Comparison of ENCODE assay signal across 23 cellular contexts in the genomic region with DNA sequence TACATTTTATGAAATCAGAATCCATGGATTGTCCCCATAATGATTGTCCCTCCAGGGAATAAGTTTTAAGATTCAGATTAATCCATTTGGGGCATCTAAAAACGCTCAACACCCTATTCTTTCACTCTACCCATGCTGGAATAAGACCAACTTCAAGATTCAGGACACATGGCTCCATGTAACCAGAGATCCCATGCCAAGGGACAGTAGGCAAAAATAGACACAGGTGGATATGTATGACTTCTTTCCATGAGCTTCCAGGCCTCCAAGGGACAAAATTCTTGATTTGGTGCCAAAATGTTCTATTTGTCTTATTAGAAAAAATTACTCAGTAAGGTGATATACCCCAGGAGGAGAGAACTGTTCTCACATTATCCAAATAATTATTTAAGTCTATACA.
"Had no signal": no experiment of that assay in that cellular context is flagged by ENCODE, and none has a peak within 500 bp of the region (broad histone marks: within the 10 kb centered on the region; RNA-seq: fewer than 3 reads in every experiment).

No MANE protein-coding gene starts in this region.

- H3K4me1 ChIP-seq: esophagus squamous epithelium, left lung, lower lobe of right lung had no signal

- H3K27me3 ChIP-seq: dorsolateral prefrontal cortex, esophagus squamous epithelium, gastrocnemius medialis, heart right ventricle, left lung had no signal

- H3K9me3 ChIP-seq: esophagus squamous epithelium, gastrocnemius medialis, heart right ventricle, left lung, lower lobe of right lung, mucosa of descending colon had no signal

- DNase-seq: dermis blood vessel endothelial cell; dorsolateral prefrontal cortex; effector CD8-positive, alpha-beta T cell; effector memory CD8-positive, alpha-beta T cell; endodermal cell; erythroblast; esophagus squamous epithelium; foreskin fibroblast; foreskin melanocyte; gastrocnemius medialis; glutamatergic neuron; head of caudate nucleus; heart right ventricle; hippocampal formation; left cardiac atrium; left lung; left ventricle myocardium superior; lower lobe of right lung; mesenchymal stem cell; mucosa of descending colon; naive thymus-derived CD4-positive, alpha-beta T cell had no signal

- H3K36me3 ChIP-seq: esophagus squamous epithelium, gastrocnemius medialis, heart right ventricle, left lung, lower lobe of right lung had no signal

- H3K4me3 ChIP-seq: coronary artery, dorsolateral prefrontal cortex, esophagus squamous epithelium, gastrocnemius medialis, heart right ventricle, left lung, lower lobe of right lung, mucosa of descending colon had no signal

- H3K27ac ChIP-seq: coronary artery, dorsolateral prefrontal cortex, epithelial cell of prostate, esophagus squamous epithelium, gastrocnemius medialis, heart right ventricle, left lung, lower lobe of right lung had no signal
